9 cellular contexts compared by ENCODE assay signal in the genomic region with DNA sequence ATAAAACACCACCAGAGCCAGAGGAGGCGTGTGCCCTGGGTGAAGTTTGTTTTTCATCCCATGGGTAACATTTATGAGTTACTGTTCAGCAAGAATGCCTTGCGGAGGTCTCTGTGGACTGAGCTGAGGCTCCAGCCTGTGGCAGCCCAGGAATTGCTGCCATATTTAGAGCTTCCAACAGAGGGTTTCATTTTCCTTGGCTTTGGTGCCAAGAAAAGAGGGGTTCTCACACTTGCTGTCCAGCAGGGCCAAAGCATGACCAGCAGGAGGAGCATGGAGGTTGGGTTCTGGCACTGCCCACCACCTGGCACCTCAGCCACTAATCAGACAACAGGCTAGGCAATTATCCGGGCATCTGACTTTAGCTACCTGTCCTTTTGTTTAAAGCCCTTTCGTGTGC. TPM values are rescaled to one million over a fixed set of nuclear protein-coding genes. Genes with fewer than 3 reads are reported as not detected.
DNase-seq lines count a peak whose midpoint lies in the region; TF ChIP-seq lines count a peak whose summit lies in the region.
"Had no signal": no experiment of that assay in that cellular context is flagged by ENCODE, and none has a peak within 500 bp of the region (broad histone marks: within the 10 kb centered on the region; RNA-seq: fewer than 3 reads in every experiment).

No MANE protein-coding gene starts in this region.

- H4K20me1 ChIP-seq in MM.1S (ENCODE audit: insufficient read depth, low read length) (no peaks in the 10 kb centered on the region), neural progenitor cell (ENCODE audit: low read depth) (no peaks in the 10 kb centered on the region)

- H3K79me2 ChIP-seq in MM.1S (ENCODE audit: low read length), result no peaks in the 10 kb centered on the region
- no peaks in the 10 kb centered on the region for H3K79me2 ChIP-seq in neural progenitor cell (ENCODE audit: low read depth)

- H3K27ac ChIP-seq in MM.1S (ENCODE audit: low read length) (no peak overlapping the region), neural progenitor cell (no peak overlapping the region)

- H3K4me1 Mint-ChIP-seq in neural progenitor cell, result peaks cover 68% of the 10 kb centered on the region

- H2AFZ ChIP-seq in MM.1S (ENCODE audit: low read length) (no peak overlapping the region), neural progenitor cell (replicated peaks) (no peak overlapping the region)

- H3F3A ChIP-seq in MM.1S (ENCODE audit: insufficient read depth, low read length) (no peaks in the 10 kb centered on the region), neural progenitor cell (ENCODE audit: low read depth) (no peaks in the 10 kb centered on the region)

- no peak overlapping the region for H3K27ac Mint-ChIP-seq in neural progenitor cell

- no peak for DNase-seq in AG09309 (ENCODE audit: low read depth)
- no peak for DNase-seq in MM.1S
- DNase-seq in dermis blood vessel endothelial cell, result peak; percentile 70
- no peak for DNase-seq in neural progenitor cell (ENCODE audit: low spot score)
- no peak for DNase-seq in NCI-H2107 (lab: John Stamatoyannopoulos, UW)
- DNase-seq in stimulated activated CD4-positive, alpha-beta T cell treated with anti-CD3 and anti-CD28 coated beads, Interleukin-2, amount 100 ng/mL, for 48 hours, result no peak
- DNase-seq in superior temporal gyrus (ENCODE audit: extremely low spot score), result no peak
- no peak for DNase-seq in activated effector memory CD4-positive, alpha-beta T cell treated with anti-CD3 and anti-CD28 coated beads, Interleukin-2, amount 50 U/mL, for 16 hours
- DNase-seq: activated CD4-positive, CD25-positive, alpha-beta regulatory T cell had no signal

- no peaks in the 10 kb centered on the region for H3K36me3 Mint-ChIP-seq in neural progenitor cell

- H3K36me3 ChIP-seq in MM.1S (replicated peaks; ENCODE audit: insufficient read depth, low read length), result no peaks in the 10 kb centered on the region
- no peaks in the 10 kb centered on the region for H3K36me3 ChIP-seq in neural progenitor cell

- peaks cover 8% of the 10 kb centered on the region for H3K27me3 Mint-ChIP-seq in neural progenitor cell (ENCODE audit: insufficient read depth, low read depth)

- H3K4me3 ChIP-seq in AG09309 (ENCODE audit: control insufficient read depth, low read depth, low read length), result no peak overlapping the region
- H3K4me3 ChIP-seq in MM.1S (ENCODE audit: low read length), result no peak overlapping the region
- H3K4me3 ChIP-seq in neural progenitor cell, result no peak overlapping the region

- TF ChIP-seq CTCF in AG09309 (IDR thresholded peaks at IDR 0.05; ENCODE audit: control insufficient read depth, insufficient read depth, low read depth, low read length, missing control alignments) (peak; percentile 36), MM.1S (IDR thresholded peaks at IDR 0.05; ENCODE audit: low read length) (peak; percentile 42), neural progenitor cell (IDR thresholded peaks at IDR 0.05) (peak; percentile 28)

- H3K27me3 ChIP-seq in MM.1S (replicated peaks; ENCODE audit: insufficient read depth, low read length) (no peaks in the 10 kb centered on the region), neural progenitor cell (no peaks in the 10 kb centered on the region)

- H3K4me2 ChIP-seq in MM.1S (ENCODE audit: low read depth, low read length) (no peak overlapping the region), neural progenitor cell (no peak overlapping the region)

- no peaks in the 10 kb centered on the region for H3K9me2 ChIP-seq in MM.1S (replicated peaks; ENCODE audit: insufficient read depth, low read length)

- no peaks in the 10 kb centered on the region for H3K4me1 ChIP-seq in MM.1S (ENCODE audit: low read length)
- H3K4me1 ChIP-seq in neural progenitor cell, result peaks cover 15% of the 10 kb centered on the region

- peaks cover 9% of the 10 kb centered on the region for H3K9me3 Mint-ChIP-seq in neural progenitor cell

- H3K9me3 ChIP-seq in MM.1S (replicated peaks; ENCODE audit: insufficient read depth, low read length) (no peaks in the 10 kb centered on the region), neural progenitor cell (ENCODE audit: low read depth) (no peaks in the 10 kb centered on the region)

- peak overlapping the region; percentile 0 for H3K4me3 Mint-ChIP-seq in neural progenitor cell

- H3K9ac ChIP-seq in MM.1S (ENCODE audit: low read length) (no peak overlapping the region), neural progenitor cell (no peak overlapping the region)

RNA-seq across cellular contexts. Expression of gene EPAS1, which starts 36.7 kb away (rescaled TPM):
- total RNA-seq in dermis blood vessel endothelial cell, result 283 and 362 TPM in 2 replicates
- 0.15 and 1.1 TPM in 2 replicates for total RNA-seq in neural progenitor cell (ENCODE audit: low replicate concordance)

Comparison
In these comparisons a context has a peak if more than half of its experiments do, and no peak if none do; other contexts are left out.
1. RNA of gene EPAS1, which starts 36.7 kb away (total RNA-seq): 283 to 362 TPM in dermis blood vessel endothelial cell; 0.15 to 1.1 TPM in neural progenitor cell; every median in the first group is over 100 times any median in the second.
2. Peak in every context shown above with its lines, with median percentiles within 50 percentile points of each other: CTCF ChIP-seq.